In the genomic region with DNA sequence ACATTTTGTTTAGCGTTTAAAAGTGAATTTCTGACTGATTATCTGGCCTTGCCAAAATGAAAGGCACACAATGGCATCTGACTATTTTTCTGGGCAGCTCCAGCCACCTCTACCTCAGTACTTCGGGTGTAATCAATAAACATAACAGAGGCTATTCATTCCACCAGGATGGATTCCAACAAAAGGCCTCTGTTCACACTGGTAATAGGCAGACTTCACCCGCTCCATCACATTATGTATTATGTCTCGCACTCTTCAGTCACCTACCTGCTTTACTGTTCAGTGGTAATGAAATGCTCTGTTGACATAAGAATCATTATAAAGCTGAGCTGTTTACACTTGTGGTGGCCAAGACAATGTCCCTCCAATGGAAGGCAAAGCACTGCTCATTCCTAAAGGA, we compare ENCODE assay signal across 19 cellular contexts. TPM values are rescaled to one million over a fixed set of nuclear protein-coding genes. Genes with fewer than 3 reads are reported as not detected.
"Had no signal": no experiment of that assay in that cellular context is flagged by ENCODE, and none has a peak within 500 bp of the region (broad histone marks: within the 10 kb centered on the region; RNA-seq: fewer than 3 reads in every experiment).

No MANE protein-coding gene starts in this region.

- H3K36me3 ChIP-seq: neutrophil, right atrium auricular region, sigmoid colon had no signal

- H3K27me3 ChIP-seq: foreskin keratinocyte, neutrophil, right atrium auricular region, sigmoid colon had no signal

- H3K27ac ChIP-seq: coronary artery, foreskin keratinocyte, neutrophil, right atrium auricular region, sigmoid colon, skin epidermis had no signal

- H3K9me3 ChIP-seq: neutrophil had no signal

- ATAC-seq: foreskin keratinocyte; naive thymus-derived CD4-positive, alpha-beta T cell had no signal

- FAIRE-seq: endothelial cell of umbilical vein had no signal

- DNase-seq: effector CD4-positive, alpha-beta T cell; endodermal cell; erythroblast; foreskin keratinocyte; head of caudate nucleus; hippocampal formation; kidney glomerular epithelial cell; mammary epithelial cell; naive thymus-derived CD4-positive, alpha-beta T cell; nephron progenitor cell; sigmoid colon; stimulated activated CD4-positive, alpha-beta T cell treated with anti-CD3 and anti-CD28 coated beads, Interleukin-2, amount 100 ng/mL, for 48 hours; stimulated activated naive CD4-positive, alpha-beta T cell treated with Interleukin-2 at 50 U/mL for 16 hours; trophoblast cell had no signal

- H3K4me1 ChIP-seq: foreskin keratinocyte had no signal

- H3K4me3 ChIP-seq: coronary artery, right atrium auricular region, sigmoid colon, skin epidermis had no signal

RNA-seq across cellular contexts. Expression of a gene that starts 21.1 kb away (rescaled TPM):
- total RNA-seq: endothelial cell of umbilical vein; naive thymus-derived CD4-positive, alpha-beta T cell had no signal
- polyA plus RNA-seq: naive thymus-derived CD4-positive, alpha-beta T cell had no signal
